In genomic region chr2:63875758-63876710, GRCh38 we compare ENCODE assay signal across 12 cellular contexts. TPM values are rescaled to one million over a fixed set of nuclear protein-coding genes. Genes with fewer than 3 reads are reported as not detected.
A peak's percentile ranks its signal among the peaks of the same experiment; 100 is the strongest.
DNase-seq lines count a peak whose midpoint lies in the region; ATAC-seq and TF ChIP-seq lines count a peak whose summit lies in the region.
"Had no signal": no experiment of that assay in that cellular context is flagged by ENCODE, and none has a peak within 500 bp of the region (broad histone marks: within the 10 kb centered on the region; RNA-seq: fewer than 3 reads in every experiment).

No MANE protein-coding gene starts in this region.

- intact Hi-C loops in Caco-2 (cut with micrococcal nuclease; ENCODE audit: unreplicated experiment) (no loop called here), A673 (cut with micrococcal nuclease; ENCODE audit: unreplicated experiment) (no loop called here)

- no peaks in the 10 kb centered on the region for H3K9me3 ChIP-seq in Caco-2
- no peaks in the 10 kb centered on the region for H3K9me3 ChIP-seq in gastroesophageal sphincter
- H3K9me3 ChIP-seq in A673 (ENCODE audit: low read depth, low read length, poor library complexity, severe bottlenecking) = peaks cover 9% of the 10 kb centered on the region

- CTCF ChIA-PET in Caco-2 (lab: Charles Lee) (interaction anchor here (1.3 kb wide), 1 partner anchor 177 kb away, joined by 3 read pairs; no protein-coding TSS in a partner anchor), A673 (lab: Charles Lee) (no interaction called here)

- H3K4me3 ChIP-seq in Caco-2 (ENCODE audit: low read depth, low read length) (no peak overlapping the region), gastroesophageal sphincter (no peak overlapping the region), A673 (ENCODE audit: low read depth, low read length, poor library complexity, severe bottlenecking) (no peak overlapping the region)

- H3K4me1 Mint-ChIP-seq in Caco-2 (ENCODE audit: low read depth, unreplicated experiment) = peaks cover 16% of the 10 kb centered on the region
- peaks cover 21% of the 10 kb centered on the region for H3K4me1 Mint-ChIP-seq in activated T-helper 17 cell treated with anti-CD3 and anti-CD28 coated beads, Interleukin-2, amount 50 U/mL, for 72 hours

- H3K27ac Mint-ChIP-seq in Caco-2 (ENCODE audit: unreplicated experiment) = peak overlapping the region; percentile 76
- peak overlapping the region; percentile 39 for H3K27ac Mint-ChIP-seq in activated T-helper 17 cell treated with anti-CD3 and anti-CD28 coated beads, Interleukin-2, amount 50 U/mL, for 72 hours
- H3K27ac Mint-ChIP-seq: nephron progenitor cell; stimulated activated memory B cell treated with anti-CD40 and anti-IgM and Interleukin-4, amounts not matched to agents 10 μg/mL and 1 μg/mL and 100 μg/mL, for 72 hours had no signal

- TF ChIP-seq CTCF in Caco-2 (IDR thresholded peaks at IDR 0.05; ENCODE audit: insufficient read depth in 1 of 2, low read depth in 1 of 2, low read length in 1 of 2, severe bottlenecking in 1 of 2, unreplicated experiment in 1 of 2) (no peak), gastroesophageal sphincter (IDR thresholded peaks at IDR 0.05) (no peak), A673 (conservative IDR thresholded peaks at IDR 0.05; ENCODE audit: low read depth, low read length) (no peak)

- BruUV-seq in Caco-2 (replicated peaks; lab: Mats Ljungman, UMichigan) (no TSS peak), A673 (replicated peaks; lab: Mats Ljungman, UMichigan) (no TSS peak)

- no peak for DNase-seq in Caco-2
- peak; percentile 49 for DNase-seq in pons (ENCODE audit: low spot score)
- DNase-seq in NOMO-1 (lab: John Stamatoyannopoulos, UW; ENCODE audit: unreplicated experiment in 2 of 2) = no peak
- DNase-seq in DMS114 treated with DMSO at 0.1 percent for 48 hours (lab: John Stamatoyannopoulos, UW; ENCODE audit: unreplicated experiment) = no peak
- no peak for DNase-seq in A673 (ENCODE audit: low spot score)
- DNase-seq: Calu3, NCI-H1417 treated with DMSO at 0.1 percent for 48 hours, nephron progenitor cell had no signal

- H3K4me1 ChIP-seq in Caco-2 (peaks cover 12% of the 10 kb centered on the region), gastroesophageal sphincter (peaks cover 23 to 67% (median 32%) of the 10 kb centered on the region in 3 donors), A673 (ENCODE audit: insufficient read depth, low read length, poor library complexity, severe bottlenecking) (peaks cover 7% of the 10 kb centered on the region)

- H3K36me3 Mint-ChIP-seq in Caco-2 (ENCODE audit: insufficient read depth, unreplicated experiment) = peaks cover 86% of the 10 kb centered on the region
- peaks cover 86% of the 10 kb centered on the region for H3K36me3 Mint-ChIP-seq in activated T-helper 17 cell treated with anti-CD3 and anti-CD28 coated beads, Interleukin-2, amount 50 U/mL, for 72 hours (ENCODE audit: low read depth)

- H3K9me3 Mint-ChIP-seq in Caco-2 (ENCODE audit: unreplicated experiment) = peaks cover 19% of the 10 kb centered on the region
- no peaks in the 10 kb centered on the region for H3K9me3 Mint-ChIP-seq in activated T-helper 17 cell treated with anti-CD3 and anti-CD28 coated beads, Interleukin-2, amount 50 U/mL, for 72 hours
- H3K9me3 Mint-ChIP-seq: stimulated activated memory B cell treated with anti-CD40 and anti-IgM and Interleukin-4, amounts not matched to agents 10 μg/mL and 1 μg/mL and 100 μg/mL, for 72 hours had no signal

- H3K27me3 ChIP-seq in Caco-2 (replicated peaks; ENCODE audit: control insufficient read depth, insufficient read depth, low read length) = no peaks in the 10 kb centered on the region
- H3K27me3 ChIP-seq in gastroesophageal sphincter = no peaks in the 10 kb centered on the region
- H3K27me3 ChIP-seq in A673 (replicated peaks; ENCODE audit: insufficient read depth, low read depth, low read length, poor library complexity) = no peaks in the 10 kb centered on the region

- H3K4me3 Mint-ChIP-seq in Caco-2 (ENCODE audit: unreplicated experiment) = no peak overlapping the region
- no peak overlapping the region for H3K4me3 Mint-ChIP-seq in activated T-helper 17 cell treated with anti-CD3 and anti-CD28 coated beads, Interleukin-2, amount 50 U/mL, for 72 hours
- H3K4me3 Mint-ChIP-seq: nephron progenitor cell; stimulated activated memory B cell treated with anti-CD40 and anti-IgM and Interleukin-4, amounts not matched to agents 10 μg/mL and 1 μg/mL and 100 μg/mL, for 72 hours had no signal

- H3K27me3 Mint-ChIP-seq in Caco-2 (ENCODE audit: insufficient read depth, unreplicated experiment) = no peaks in the 10 kb centered on the region
- no peaks in the 10 kb centered on the region for H3K27me3 Mint-ChIP-seq in activated T-helper 17 cell treated with anti-CD3 and anti-CD28 coated beads, Interleukin-2, amount 50 U/mL, for 72 hours
- H3K27me3 Mint-ChIP-seq: stimulated activated memory B cell treated with anti-CD40 and anti-IgM and Interleukin-4, amounts not matched to agents 10 μg/mL and 1 μg/mL and 100 μg/mL, for 72 hours had no signal

- H3K36me3 ChIP-seq in Caco-2 (ENCODE audit: control insufficient read depth, insufficient read depth, low read length) = peaks cover 4% of the 10 kb centered on the region
- peaks cover 0 to 11% of the 10 kb centered on the region in 2 donors for H3K36me3 ChIP-seq in gastroesophageal sphincter
- H3K36me3 ChIP-seq in A673 (ENCODE audit: insufficient read depth, low read length, poor library complexity, severe bottlenecking) = peaks cover 15% of the 10 kb centered on the region

- TF ChIP-seq EP300 in gastroesophageal sphincter (IDR thresholded peaks at IDR 0.05) = no peak

- POLR2A ChIA-PET in Caco-2 (lab: Charles Lee) = no interaction called here
- POLR2A ChIA-PET in A673 (lab: Charles Lee; ENCODE audit: low non-redundant PET) = no interaction called here

- peak; percentile 53 for ATAC-seq in activated T-helper 17 cell treated with anti-CD3 and anti-CD28 coated beads, Interleukin-2, amount 50 U/mL, for 72 hours (replicated peaks)
- peak; percentile 32 for ATAC-seq in gastroesophageal sphincter
- no peak for ATAC-seq in HG03039 (IDR thresholded peaks at IDR 0.05; ENCODE audit: unreplicated experiment)
- ATAC-seq: stimulated activated memory B cell treated with anti-CD40 and anti-IgM and Interleukin-4, amounts not matched to agents 10 μg/mL and 1 μg/mL and 100 μg/mL, for 72 hours had no signal

- H3K27ac ChIP-seq in gastroesophageal sphincter (peak overlapping the region in 3 of 4 donors; percentile 59 to 83 (median 70)), A673 (ENCODE audit: low read depth, low read length, poor library complexity, severe bottlenecking) (no peak overlapping the region)

- WGBS in gastroesophageal sphincter (ENCODE audit: low coverage in 1 of 2), 2 donors = 80 to 100% methylated on average over 3 to 7 of the region's 7 CpGs

- TF ChIP-seq POLR2A in gastroesophageal sphincter (IDR thresholded peaks at IDR 0.05) = no peak

RNA-seq across cellular contexts. Expression of gene UGP2, which starts 34.3 kb away (rescaled TPM):
- total RNA-seq in Caco-2 (2022) = 288 and 307 TPM in 2 replicates
- total RNA-seq in activated T-helper 17 cell treated with anti-CD3 and anti-CD28 coated beads, Interleukin-2, amount 50 U/mL, for 72 hours = 100 to 1,000 TPM; 111 to 114 TPM
- total RNA-seq in gastroesophageal sphincter = 100 to 1,000 TPM; 151 to 222 (median 164) TPM
- total RNA-seq in A673 (2021) = 60.3 and 70.4 TPM in 2 replicates
